13 cellular contexts compared by ENCODE assay signal in the genomic region with DNA sequence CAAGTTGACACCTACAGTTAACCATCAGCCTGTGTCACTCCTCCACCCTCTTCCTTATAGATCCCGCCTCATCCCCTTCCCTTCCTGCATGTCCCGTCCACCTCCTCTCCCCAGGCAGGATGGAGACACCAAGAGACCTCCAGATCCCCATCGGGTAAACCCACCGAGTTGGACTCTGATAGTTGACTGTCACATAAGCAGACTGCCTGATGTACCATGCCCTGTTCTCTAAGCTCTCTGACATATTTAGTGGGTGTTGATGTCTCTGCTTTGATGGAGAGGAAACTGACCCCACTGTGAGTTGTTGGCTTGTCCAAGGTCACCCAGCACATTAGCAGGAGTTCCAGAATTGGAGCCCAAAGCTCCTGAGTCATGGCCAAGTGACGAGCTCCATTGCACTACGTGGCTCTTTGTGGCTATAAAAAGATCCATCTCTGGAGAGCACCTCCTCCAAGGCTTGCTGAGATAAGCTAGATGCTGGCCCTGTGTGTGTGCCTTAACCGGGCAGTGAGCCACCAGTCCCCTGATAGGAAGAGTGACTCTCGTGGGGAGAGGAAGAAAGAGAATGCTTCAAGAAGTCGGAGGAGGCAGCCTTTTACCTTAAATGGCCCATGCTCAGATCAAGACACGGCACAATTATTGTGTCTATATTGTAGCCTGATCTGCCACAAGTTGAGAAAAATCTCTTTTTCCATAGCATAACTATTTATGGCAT.
DNase-seq lines count a peak whose midpoint lies in the region; ATAC-seq and TF ChIP-seq lines count a peak whose summit lies in the region.
"Had no signal": no experiment of that assay in that cellular context is flagged by ENCODE, and none has a peak within 500 bp of the region (broad histone marks: within the 10 kb centered on the region; RNA-seq: fewer than 3 reads in every experiment).

No MANE protein-coding gene starts in this region.

- H3F3A ChIP-seq in SK-N-SH (replicated peaks; ENCODE audit: insufficient read depth), result peaks cover 15% of the 10 kb centered on the region

- DNase-seq in SK-N-SH, result no peak
- peak; percentile 80 for DNase-seq in fibroblast of the aortic adventitia (ENCODE audit: low read depth)
- peak; percentile 20 to 32 for DNase-seq in trophoblast cell
- DNase-seq in NCI-H2196 treated with DMSO at 0.1 percent for 48 hours (lab: John Stamatoyannopoulos, UW; ENCODE audit: unreplicated experiment), result no peak
- no peak for DNase-seq in NCI-H2171 treated with DMSO at 0.1 percent for 48 hours (lab: John Stamatoyannopoulos, UW)
- DNase-seq: activated naive CD8-positive, alpha-beta T cell treated with anti-CD3 and anti-CD28 coated beads, Interleukin-2, amount 10 ng/mL, durations not matched to agents 7 days and 5 days; CD8-positive, alpha-beta T cell; effector memory CD8-positive, alpha-beta T cell; NCI-H446 treated with DMSO at 0.1 percent for 48 hours had no signal

- H4K20me1 ChIP-seq in BLaER1 treated with 17β-estradiol and CSF1 and Interleukin-3, amounts not matched to agents 10 nM and 100 nM, result no peaks in the 10 kb centered on the region
- H4K20me1 ChIP-seq in SK-N-SH (ENCODE audit: insufficient read depth), result no peaks in the 10 kb centered on the region

- H3K23ac ChIP-seq in trophoblast cell (ENCODE audit: low read length), result no peak overlapping the region

- WGBS in SK-N-SH (ENCODE audit: low lambda C conversion rate), result 38% methylated on average over 10 of the region's 10 CpGs
- no CpG with 5 or more reads among the region's 10 CpGs for WGBS in trophoblast cell (ENCODE audit: extremely low coverage, insufficient coverage, insufficient read length)

- no peaks in the 10 kb centered on the region for H3K36me3 ChIP-seq in BLaER1 treated with 17β-estradiol and CSF1 and Interleukin-3, amounts not matched to agents 10 nM and 100 nM
- H3K36me3 ChIP-seq in SK-N-SH (replicated peaks in 1 of 2; ENCODE audit: control insufficient read depth in 1 of 2, insufficient read depth in 2 of 2, low read length in 1 of 2) (no peaks in the 10 kb centered on the region), trophoblast cell (ENCODE audit: control insufficient read depth in 1 of 2, insufficient read depth in 2 of 2, low read length in 2 of 2) (no peaks in the 10 kb centered on the region)

- H3K79me2 ChIP-seq in SK-N-SH (ENCODE audit: insufficient read depth) (no peaks in the 10 kb centered on the region), trophoblast cell (ENCODE audit: control insufficient read depth, insufficient read depth, low read length, poor library complexity) (no peaks in the 10 kb centered on the region)

- CTCF ChIA-PET in SK-N-SH (lab: Yijun Ruan, JAX), result no interaction called here

- TF ChIP-seq CTCF in SK-N-SH (IDR thresholded peaks at IDR 0.05), result no peak
- no peak for TF ChIP-seq CTCF in fibroblast of the aortic adventitia (IDR thresholded peaks at IDR 0.05; ENCODE audit: insufficient read depth, low read length)

- H3K9me2 ChIP-seq in SK-N-SH, result no peaks in the 10 kb centered on the region

- H3K27ac ChIP-seq in BLaER1 treated with 17β-estradiol and CSF1 and Interleukin-3, amounts not matched to agents 10 nM and 100 nM, result no peak overlapping the region
- H3K27ac ChIP-seq in SK-N-SH (ENCODE audit: low read depth in 2 of 2, low read length in 1 of 2) (peak overlapping the region in 1 of 2 experiments; percentile 24; a peak in 1 of 4 replicates), trophoblast cell (ENCODE audit: low read depth, low read length) (no peak overlapping the region)
- H3K27ac ChIP-seq: VCaP had no signal

- peaks cover 9% of the 10 kb centered on the region for H3K79me1 ChIP-seq in trophoblast cell (ENCODE audit: low read length)

- no peaks in the 10 kb centered on the region for H3K9me3 ChIP-seq in BLaER1 treated with 17β-estradiol and CSF1 and Interleukin-3, amounts not matched to agents 10 nM and 100 nM (replicated peaks in 1 of 11)
- H3K9me3 ChIP-seq in SK-N-SH (no peaks in the 10 kb centered on the region), trophoblast cell (ENCODE audit: insufficient read depth, low read depth, low read length) (no peaks in the 10 kb centered on the region)

- H3K4me3 ChIP-seq in BLaER1 treated with 17β-estradiol and CSF1 and Interleukin-3, amounts not matched to agents 10 nM and 100 nM, result no peak overlapping the region
- H3K4me3 ChIP-seq in SK-N-SH (ENCODE audit: low read depth in 2 of 2, low read length in 1 of 2) (no peak overlapping the region), fibroblast of the aortic adventitia (ENCODE audit: low read depth, low read length) (no peak overlapping the region), trophoblast cell (ENCODE audit: low read depth, low read length) (no peak overlapping the region)

- H2AFZ ChIP-seq in SK-N-SH (ENCODE audit: low read depth), result no peak overlapping the region
- H2AFZ ChIP-seq in trophoblast cell (ENCODE audit: insufficient read depth, low read length, poor library complexity), result no peak overlapping the region

- H4K91ac ChIP-seq in trophoblast cell (ENCODE audit: low read depth, low read length), result no peak overlapping the region

- H3K4me1 ChIP-seq in BLaER1 treated with 17β-estradiol and CSF1 and Interleukin-3, amounts not matched to agents 10 nM and 100 nM, result peaks cover 14 to 34% (median 28%) of the 10 kb centered on the region in 10 experiments
- H3K4me1 ChIP-seq in SK-N-SH (ENCODE audit: control insufficient read depth in 1 of 2, insufficient read depth in 2 of 2, low read depth in 1 of 2, low read length in 1 of 2), result peaks cover 0 to 12% of the 10 kb centered on the region in 2 experiments; a peak in 2 of 4 replicates
- H3K4me1 ChIP-seq in trophoblast cell (ENCODE audit: control insufficient read depth in 1 of 2, insufficient read depth in 2 of 2, low read length in 2 of 2), result peaks cover 5 to 7% of the 10 kb centered on the region in 2 experiments

- peaks cover 0 to 11% (median 4%) of the 10 kb centered on the region in 11 experiments; a peak in 3 of 22 replicates for H3K27me3 ChIP-seq in BLaER1 treated with 17β-estradiol and CSF1 and Interleukin-3, amounts not matched to agents 10 nM and 100 nM
- no peaks in the 10 kb centered on the region for H3K27me3 ChIP-seq in SK-N-SH (ENCODE audit: insufficient read depth)
- no peaks in the 10 kb centered on the region for H3K27me3 ChIP-seq in trophoblast cell (ENCODE audit: insufficient read depth, low read length)

- no peak overlapping the region for H2AK5ac ChIP-seq in trophoblast cell (ENCODE audit: low read length)

- H3K14ac ChIP-seq in trophoblast cell (ENCODE audit: low read length), result no peak overlapping the region

- no peak overlapping the region for H3K18ac ChIP-seq in trophoblast cell (ENCODE audit: low read length)

- H4K12ac ChIP-seq in trophoblast cell (ENCODE audit: low read depth, low read length), result no peak overlapping the region

- H2BK120ac ChIP-seq in trophoblast cell (ENCODE audit: insufficient read depth, low read length, poor library complexity), result no peak overlapping the region

- POLR2A ChIA-PET in SK-N-SH (lab: Yijun Ruan, JAX), result no interaction called here

- peak overlapping the region; percentile 4 for H2BK12ac ChIP-seq in trophoblast cell (ENCODE audit: low read length)

- TF ChIP-seq RAD21 in SK-N-SH (IDR thresholded peaks at IDR 0.05; ENCODE audit: low read length), result no peak

- no peak overlapping the region for H4K8ac ChIP-seq in trophoblast cell (ENCODE audit: low read depth, low read length)

- no peak overlapping the region for H2BK5ac ChIP-seq in trophoblast cell (ENCODE audit: low read depth, low read length, poor library complexity)

- H3K4ac ChIP-seq in trophoblast cell (ENCODE audit: low read depth, low read length), result no peak overlapping the region

- TF ChIP-seq EP300 in SK-N-SH (IDR thresholded peaks at IDR 0.05; ENCODE audit: borderline replicate concordance in 1 of 2, low read depth in 1 of 2, low read length in 1 of 2), result no peak

- ATAC-seq in HG02938 (IDR thresholded peaks at IDR 0.05; ENCODE audit: unreplicated experiment) (no peak), GM19035 (IDR thresholded peaks at IDR 0.05; ENCODE audit: unreplicated experiment) (no peak)
- ATAC-seq: CD8-positive, alpha-beta T cell; effector memory CD8-positive, alpha-beta T cell had no signal

- H3K9ac ChIP-seq in BLaER1 treated with 17β-estradiol and CSF1 and Interleukin-3, amounts not matched to agents 10 nM and 100 nM, result no peak overlapping the region
- no peak overlapping the region for H3K9ac ChIP-seq in SK-N-SH
- H3K9ac ChIP-seq in trophoblast cell (ENCODE audit: low read length), result no peak overlapping the region

- peak overlapping the region in 10 of 11 experiments; percentile 16 to 81 (median 66); a peak in 16 of 22 replicates for H3K4me2 ChIP-seq in BLaER1 treated with 17β-estradiol and CSF1 and Interleukin-3, amounts not matched to agents 10 nM and 100 nM
- 0 out of 2 replicates have a peak overlapping the region, but pooled peaks have one; percentile 31 for H3K4me2 ChIP-seq in SK-N-SH
- no peak overlapping the region for H3K4me2 ChIP-seq in trophoblast cell (ENCODE audit: low read length)

TF ChIP-seq in SK-N-SH, 30 proteins besides CTCF, POLR2A, EP300 and RAD21:
- TF ChIP-seq, protein P1, sequence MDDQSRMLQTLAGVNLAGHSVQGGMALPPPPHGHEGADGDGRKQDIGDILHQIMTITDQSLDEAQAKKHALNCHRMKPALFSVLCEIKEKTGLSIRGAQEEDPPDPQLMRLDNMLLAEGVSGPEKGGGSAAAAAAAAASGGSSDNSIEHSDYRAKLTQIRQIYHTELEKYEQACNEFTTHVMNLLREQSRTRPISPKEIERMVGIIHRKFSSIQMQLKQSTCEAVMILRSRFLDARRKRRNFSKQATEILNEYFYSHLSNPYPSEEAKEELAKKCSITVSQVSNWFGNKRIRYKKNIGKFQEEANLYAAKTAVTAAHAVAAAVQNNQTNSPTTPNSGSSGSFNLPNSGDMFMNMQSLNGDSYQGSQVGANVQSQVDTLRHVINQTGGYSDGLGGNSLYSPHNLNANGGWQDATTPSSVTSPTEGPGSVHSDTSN (IDR thresholded peaks at IDR 0.05), result no peak
- TF ChIP-seq MEF2A (IDR thresholded peaks at IDR 0.05; ENCODE audit: borderline replicate concordance, low read depth), result 0 out of 2 replicates have a peak, but pooled peaks have one; percentile 49

Comparison
In these comparisons a context has a peak if more than half of its experiments do, and no peak if none do; other contexts are left out.
1. DNase-seq: peak in fibroblast of the aortic adventitia (single experiment) and trophoblast cell (2 of 2); none in SK-N-SH (single experiment), NCI-H2196 treated with DMSO at 0.1 percent for 48 hours (single experiment) and NCI-H2171 treated with DMSO at 0.1 percent for 48 hours (single experiment).